Comparison of ENCODE assay signal across 12 cellular contexts in the genomic region with DNA sequence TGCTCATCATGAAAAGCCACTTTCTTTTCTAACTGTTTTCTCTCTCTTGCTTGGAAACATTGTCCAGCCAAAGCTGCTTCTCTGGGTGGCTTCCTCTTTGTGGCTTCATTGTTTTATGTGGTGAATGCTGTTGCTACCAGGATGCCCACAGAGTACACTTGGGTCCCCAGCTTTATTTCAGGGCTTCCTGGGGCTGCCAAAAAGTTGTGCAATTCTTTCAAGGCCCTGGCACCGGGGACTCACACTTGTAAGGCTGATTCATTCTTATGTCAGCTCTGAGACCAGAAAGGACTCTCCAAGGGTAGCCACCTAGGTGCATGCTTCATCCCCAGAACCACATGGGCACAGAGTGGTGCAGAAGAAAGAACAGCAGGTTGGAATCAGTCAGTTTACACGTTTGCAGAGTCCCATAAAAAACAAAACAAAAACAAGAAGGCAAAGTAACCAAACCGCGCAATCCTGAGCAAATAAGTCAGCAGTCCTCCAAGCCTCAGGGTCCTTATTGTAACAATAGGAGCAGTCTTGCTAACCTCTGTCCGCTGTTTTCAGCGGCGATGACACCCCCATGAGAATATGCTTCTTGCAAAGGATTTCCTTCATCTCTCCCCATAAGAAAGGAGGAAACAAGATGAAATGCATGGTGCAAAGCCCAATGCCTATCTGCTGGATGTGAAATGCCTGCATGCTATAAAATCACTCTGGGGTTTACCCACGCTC.
DNase-seq lines count a peak whose midpoint lies in the region; ATAC-seq, FAIRE-seq and TF ChIP-seq lines count a peak whose summit lies in the region.
"Had no signal": no experiment of that assay in that cellular context is flagged by ENCODE, and none has a peak within 500 bp of the region (broad histone marks: within the 10 kb centered on the region; RNA-seq: fewer than 3 reads in every experiment).

No MANE protein-coding gene starts in this region.

- DNase-seq in activated gamma-delta T cell treated with Interleukin-2 at 50 U/mL for 16 hours (peak; percentile 28), activated gamma-delta T cell (lab: John Stamatoyannopoulos, UW) (no peak), NOMO-1 treated with dmso at 0.1 percent for 144 hours (lab: John Stamatoyannopoulos, UW; ENCODE audit: unreplicated experiment) (peak; percentile 54), bronchial epithelial cell (ENCODE audit: low read depth) (peak; percentile 87), sigmoid colon (peak; percentile 69), NCI-H146 (lab: John Stamatoyannopoulos, UW) (no peak), SJCRH30 (no peak)
- DNase-seq: activated CD4-positive, alpha-beta T cell treated with anti-CD3 and anti-CD28 coated beads, Interleukin-2, amount 50 U/mL, for 4 hours; gastrocnemius medialis; NCI-H1417; stimulated activated naive B cell treated with anti-CD40 and anti-IgM and Interleukin-4, amounts not matched to agents 10 μg/mL and 1 μg/mL and 100 μg/mL, for 72 hours had no signal

- 72 to 76% methylated on average over 8 of the region's 8 CpGs for WGBS in sigmoid colon, 2 donors

- H3K36me3 ChIP-seq in bronchial epithelial cell (ENCODE audit: control insufficient read depth, insufficient read depth, low read length): no peaks in the 10 kb centered on the region
- H3K36me3 ChIP-seq in sigmoid colon: no peaks in the 10 kb centered on the region
- no peaks in the 10 kb centered on the region for H3K36me3 ChIP-seq in SJCRH30
- H3K36me3 ChIP-seq: gastrocnemius medialis had no signal

- peak; percentile 68 for FAIRE-seq in bronchial epithelial cell (lab: Jason Lieb, UNC)

- TF ChIP-seq CTCF in bronchial epithelial cell (IDR thresholded peaks at IDR 0.05; ENCODE audit: insufficient read depth, low read length, severe bottlenecking) (no peak), sigmoid colon (IDR thresholded peaks at IDR 0.05) (no peak)

- intact Hi-C loops in sigmoid colon (cut with DNase I): no loop called here

- TF ChIP-seq POLR2A in sigmoid colon (IDR thresholded peaks at IDR 0.05): no peak

- no peak overlapping the region for H3K4me3 ChIP-seq in bronchial epithelial cell (ENCODE audit: low read depth, low read length)
- no peak overlapping the region for H3K4me3 ChIP-seq in sigmoid colon
- H3K4me3 ChIP-seq in SJCRH30: no peak overlapping the region
- H3K4me3 ChIP-seq: gastrocnemius medialis had no signal

- no peaks in the 10 kb centered on the region for H3K27me3 ChIP-seq in bronchial epithelial cell (ENCODE audit: control insufficient read depth, insufficient read depth, low read length)
- no peaks in the 10 kb centered on the region for H3K27me3 ChIP-seq in sigmoid colon
- H3K27me3 ChIP-seq in SJCRH30: no peaks in the 10 kb centered on the region
- H3K27me3 ChIP-seq: gastrocnemius medialis had no signal

- H3K9me3 ChIP-seq in sigmoid colon: no peaks in the 10 kb centered on the region
- H3K9me3 ChIP-seq in SJCRH30 (replicated peaks): no peaks in the 10 kb centered on the region
- H3K9me3 ChIP-seq: gastrocnemius medialis had no signal

- H3K4me1 ChIP-seq in sigmoid colon (peaks cover 0 to 8% (median 6%) of the 10 kb centered on the region in 4 donors), SJCRH30 (no peaks in the 10 kb centered on the region)
- H3K4me1 ChIP-seq: gastrocnemius medialis had no signal

- no peak for TF ChIP-seq EP300 in sigmoid colon (IDR thresholded peaks at IDR 0.05)

- ATAC-seq in GM21526 (IDR thresholded peaks at IDR 0.05; ENCODE audit: low FRiP score, unreplicated experiment): no peak
- ATAC-seq: gastrocnemius medialis; stimulated activated naive B cell treated with anti-CD40 and anti-IgM and Interleukin-4, amounts not matched to agents 10 μg/mL and 1 μg/mL and 100 μg/mL, for 72 hours had no signal

- H3K27ac ChIP-seq in sigmoid colon: no peak overlapping the region
- no peak overlapping the region for H3K27ac ChIP-seq in SJCRH30
- H3K27ac ChIP-seq: gastrocnemius medialis had no signal

Comparison
In these comparisons a context has a peak if more than half of its experiments do, and no peak if none do; other contexts are left out.
1. DNase-seq: peak in activated gamma-delta T cell treated with Interleukin-2 at 50 U/mL for 16 hours (single experiment), NOMO-1 treated with dmso at 0.1 percent for 144 hours (single experiment), bronchial epithelial cell (single experiment) and sigmoid colon (single experiment); none in activated gamma-delta T cell (single experiment), NCI-H146 (single experiment) and SJCRH30 (0 of 2).